In the genomic region with DNA sequence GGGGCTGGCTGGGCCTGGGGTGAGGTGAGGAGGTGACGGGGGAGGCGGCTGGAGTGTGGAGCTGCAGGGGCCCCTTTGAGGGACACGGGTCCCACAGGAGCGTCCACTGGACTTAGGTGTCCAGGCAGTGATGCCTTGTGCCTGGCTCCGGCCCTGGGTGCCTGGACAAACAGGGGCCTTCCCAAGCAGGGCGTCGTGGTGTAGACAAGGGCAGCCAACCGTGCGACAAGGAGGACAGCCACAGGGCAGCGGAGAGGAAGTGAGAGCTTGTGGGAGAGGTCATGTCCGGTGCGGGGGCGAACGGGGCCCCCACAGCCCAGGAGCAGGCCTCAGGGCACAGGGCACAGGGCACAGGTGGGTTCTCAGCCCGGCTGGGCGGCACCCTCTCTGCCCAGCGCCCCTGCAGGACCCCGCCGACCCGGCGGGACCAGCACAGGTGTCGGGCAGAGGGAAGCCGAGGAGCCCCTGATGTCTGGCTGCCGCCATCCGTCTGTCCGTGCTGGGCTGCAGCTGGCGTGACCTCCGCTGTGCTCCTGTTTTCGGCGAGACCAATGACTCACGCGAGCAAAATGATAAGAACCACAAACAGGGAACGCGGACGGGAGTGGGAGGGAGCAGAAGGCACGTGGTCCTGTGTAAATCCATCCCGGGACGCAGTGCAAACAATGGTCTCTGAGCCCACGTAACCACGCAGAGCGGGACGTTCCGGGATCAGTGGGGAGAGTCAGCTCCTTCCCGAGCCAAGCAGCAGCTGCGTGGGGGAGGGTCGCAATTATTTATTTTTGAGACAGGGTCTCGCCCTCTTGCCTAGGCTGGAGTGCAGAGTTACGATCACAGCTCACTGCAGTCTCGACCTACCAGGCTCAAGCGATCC, we compare ENCODE assay signal across 8 cellular contexts. TPM values are rescaled to one million over a fixed set of nuclear protein-coding genes. Genes with fewer than 3 reads are reported as not detected.
DNase-seq lines count a peak whose midpoint lies in the region; ATAC-seq, FAIRE-seq and TF ChIP-seq lines count a peak whose summit lies in the region.

No MANE protein-coding gene starts in this region.

- ATAC-seq in GM21526 (IDR thresholded peaks at IDR 0.05; ENCODE audit: low FRiP score, unreplicated experiment): peak; percentile 67
- no peak for ATAC-seq in stimulated activated naive CD8-positive, alpha-beta T cell treated with anti-CD3 and anti-CD28 coated beads, Interleukin-15, Interleukin-2, amounts not matched to agents 100 U/mL and 50 U/mL, for 24 hours

- no peaks in the 10 kb centered on the region for H3K27me3 Mint-ChIP-seq in Calu3 (ENCODE audit: unreplicated experiment)
- H3K27me3 Mint-ChIP-seq in progenitor cell of endocrine pancreas: peaks cover 15% of the 10 kb centered on the region

- H3K9me3 Mint-ChIP-seq in Calu3 (ENCODE audit: low read depth, unreplicated experiment): no peaks in the 10 kb centered on the region
- no peaks in the 10 kb centered on the region for H3K9me3 Mint-ChIP-seq in progenitor cell of endocrine pancreas (ENCODE audit: low read depth)

- H3K79me2 ChIP-seq in H1 (ENCODE audit: control insufficient read depth in 1 of 2, insufficient read depth in 2 of 2, low read length in 2 of 2): no peaks in the 10 kb centered on the region

- BruUV-seq in Calu3 (replicated peaks; lab: Mats Ljungman, UMichigan) (no TSS peak), A673 (replicated peaks; lab: Mats Ljungman, UMichigan) (no TSS peak)

- H3K36me3 Mint-ChIP-seq in Calu3 (ENCODE audit: insufficient read depth, unreplicated experiment) (peaks cover 27% of the 10 kb centered on the region), progenitor cell of endocrine pancreas (ENCODE audit: insufficient read depth) (no peaks in the 10 kb centered on the region)

- H3K36me3 ChIP-seq in H1 (ENCODE audit: control insufficient read depth in 2 of 4, insufficient read depth in 4 of 4, low read length in 3 of 4): no peaks in the 10 kb centered on the region
- H3K36me3 ChIP-seq in A673 (ENCODE audit: insufficient read depth, low read length, poor library complexity, severe bottlenecking): no peaks in the 10 kb centered on the region

- H3K27me3 ChIP-seq in H1 (replicated peaks in 1 of 4; ENCODE audit: control insufficient read depth in 3 of 4, extremely low read depth in 1 of 4, insufficient read depth in 3 of 4, low read length in 3 of 4) (no peaks in the 10 kb centered on the region), A673 (replicated peaks; ENCODE audit: insufficient read depth, low read depth, low read length, poor library complexity) (no peaks in the 10 kb centered on the region)

- H4K20me1 ChIP-seq in H1 (replicated peaks in 1 of 2; ENCODE audit: control insufficient read depth in 1 of 2, insufficient read depth in 2 of 2, low read length in 2 of 2): no peaks in the 10 kb centered on the region

- intact Hi-C loops in Calu3 (cut with micrococcal nuclease; ENCODE audit: unreplicated experiment) (no loop called here), A673 (cut with micrococcal nuclease; ENCODE audit: unreplicated experiment) (no loop called here)

- H3K4me3 ChIP-seq in H1 (ENCODE audit: extremely low read depth in 1 of 4, insufficient read depth in 2 of 4, low read depth in 3 of 4, low read length in 4 of 4) (no peak overlapping the region), A673 (ENCODE audit: low read depth, low read length, poor library complexity, severe bottlenecking) (no peak overlapping the region)

- no peak for TF ChIP-seq POLR2A in H1 (IDR thresholded peaks at IDR 0.05; ENCODE audit: control extremely low read depth in 1 of 2, low read depth in 2 of 2, low read length in 2 of 2)

- H3K23me2 ChIP-seq in H1 (ENCODE audit: low read depth, low read length): no peaks in the 10 kb centered on the region

- no peak overlapping the region for H2BK20ac ChIP-seq in H1 (ENCODE audit: low read length)

- H3K27ac Mint-ChIP-seq in Calu3 (ENCODE audit: unreplicated experiment) (peak overlapping the region; percentile 88), progenitor cell of endocrine pancreas (peak overlapping the region; percentile 78)

- no peak for FAIRE-seq in H1 (lab: Jason Lieb, UNC)

- H2AFZ ChIP-seq in H1 (ENCODE audit: low read length): no peak overlapping the region

- H3K4me1 ChIP-seq in H1 (replicated peaks in 1 of 4; ENCODE audit: control insufficient read depth in 3 of 4, insufficient read depth in 4 of 4, low read length in 3 of 4): peaks cover 0 to 8% (median 4%) of the 10 kb centered on the region in 4 experiments; a peak in 4 of 7 replicates
- no peaks in the 10 kb centered on the region for H3K4me1 ChIP-seq in A673 (ENCODE audit: insufficient read depth, low read length, poor library complexity, severe bottlenecking)

- no peak overlapping the region for H4K5ac ChIP-seq in H1 (ENCODE audit: insufficient read length, low read depth, low read length)

- no peak overlapping the region for H2BK15ac ChIP-seq in H1 (ENCODE audit: low read length)

- POLR2A ChIA-PET in H1 (lab: Charles Lee; ENCODE audit: partially characterized antibody): interaction anchor here (1.4 kb wide), 1 partner anchor 11 kb away, joined by 3 read pairs; no protein-coding TSS in a partner anchor
- POLR2A ChIA-PET in A673 (lab: Charles Lee; ENCODE audit: low non-redundant PET): interaction anchor here (0.6 kb wide), 1 partner anchor 1552 kb away, joined by 3 read pairs; no protein-coding TSS in a partner anchor

- no peak overlapping the region for H3K9ac ChIP-seq in H1 (replicated peaks in 1 of 4; ENCODE audit: extremely low read depth in 1 of 4, low read depth in 3 of 4, low read length in 3 of 4)

- peak overlapping the region; percentile 48 for H2BK5ac ChIP-seq in H1 (ENCODE audit: low read depth, low read length)

- no peak overlapping the region for H3K4ac ChIP-seq in H1 (replicated peaks; ENCODE audit: insufficient read length, low read depth, low read length)

- peaks cover 11% of the 10 kb centered on the region for H3K4me1 Mint-ChIP-seq in Calu3 (ENCODE audit: low read depth, unreplicated experiment)
- H3K4me1 Mint-ChIP-seq in progenitor cell of endocrine pancreas (ENCODE audit: low read depth): peaks cover 4% of the 10 kb centered on the region

- no peaks in the 10 kb centered on the region for H3K79me1 ChIP-seq in H1 (ENCODE audit: low read depth, low read length)

- TF ChIP-seq RAD21 in Ishikawa (IDR thresholded peaks at IDR 0.05; ENCODE audit: low read depth) (no peak), H1 (IDR thresholded peaks at IDR 0.05 in 1 of 2, conservative IDR thresholded peaks at IDR 0.05 in 1 of 2; ENCODE audit: low read depth in 2 of 2, low read length in 2 of 2) (no peak)

- H3K27ac ChIP-seq in H1 (ENCODE audit: low read depth, low read length) (no peak overlapping the region), A673 (ENCODE audit: low read depth, low read length, poor library complexity, severe bottlenecking) (no peak overlapping the region)

- H2BK12ac ChIP-seq in H1 (ENCODE audit: low read depth, low read length): no peak overlapping the region

- no peak overlapping the region for H3K56ac ChIP-seq in H1 (replicated peaks; ENCODE audit: insufficient read length, low read depth, low read length)

- H3K4me3 Mint-ChIP-seq in Calu3 (ENCODE audit: low read depth, unreplicated experiment) (peak overlapping the region; percentile 75), progenitor cell of endocrine pancreas (ENCODE audit: low read depth) (peak overlapping the region; percentile 41)

- H2AK5ac ChIP-seq in H1 (ENCODE audit: low read depth, low read length): no peak overlapping the region

- TF ChIP-seq EP300 in Ishikawa (IDR thresholded peaks at IDR 0.05; ENCODE audit: borderline replicate concordance) (no peak), H1 (IDR thresholded peaks at IDR 0.05; ENCODE audit: borderline replicate concordance in 1 of 2, low read depth in 2 of 2, low read length in 2 of 2) (no peak)

- no peak overlapping the region for H3K14ac ChIP-seq in H1 (ENCODE audit: insufficient read length)

- H2BK120ac ChIP-seq in H1 (replicated peaks; ENCODE audit: low read depth, low read length): no peak overlapping the region

- H3K4me2 ChIP-seq in H1 (ENCODE audit: insufficient read depth in 1 of 2, low read depth in 2 of 2, low read length in 2 of 2): no peak overlapping the region

- no peak overlapping the region for H3K18ac ChIP-seq in H1 (ENCODE audit: extremely low read depth, low read length)

- TF ChIP-seq CTCF in Calu3 (IDR thresholded peaks at IDR 0.05; ENCODE audit: unreplicated experiment) (no peak), H1 (IDR thresholded peaks at IDR 0.05; ENCODE audit: control extremely low read depth in 1 of 3, insufficient read depth in 1 of 3, low read depth in 1 of 3, low read length in 3 of 3) (no peak), progenitor cell of endocrine pancreas (IDR thresholded peaks at IDR 0.05; ENCODE audit: unreplicated experiment) (no peak), A673 (conservative IDR thresholded peaks at IDR 0.05; ENCODE audit: low read depth, low read length) (no peak)

- H3K9me3 ChIP-seq in H1 (ENCODE audit: insufficient read depth in 2 of 2, low read depth in 1 of 2, low read length in 1 of 2) (no peaks in the 10 kb centered on the region), A673 (ENCODE audit: low read depth, low read length, poor library complexity, severe bottlenecking) (no peaks in the 10 kb centered on the region)

- H4K91ac ChIP-seq in H1 (replicated peaks; ENCODE audit: insufficient read length, low read length): no peak overlapping the region

- H3K23ac ChIP-seq in H1 (ENCODE audit: insufficient read length): no peak overlapping the region

- 87% methylated on average over 40 of the region's 50 CpGs; no CpG with 5 or more reads in 1 of the 2 experiments for WGBS in H1 (ENCODE audit: extremely low coverage in 1 of 2, insufficient coverage in 1 of 2, insufficient read length in 1 of 2, insufficient replicate concordance in 2 of 2, low coverage in 1 of 2, low lambda C conversion rate in 2 of 2, missing lambda C conversion rate in 1 of 2), 2 experiments

- H4K8ac ChIP-seq in H1 (ENCODE audit: extremely low read depth, insufficient read depth, low read length): peak overlapping the region; percentile 84; the same call in 1 of the 2 replicates

- CTCF ChIA-PET in Calu3 (lab: Charles Lee) (no interaction called here), H1 (lab: Charles Lee; ENCODE audit: partially characterized antibody) (interaction anchor here (0.6 to 1.4 kb wide), 4 partner anchors 9 to 53 kb away, joined by 3 to 5 read pairs (median 3); no protein-coding TSS in a partner anchor), A673 (lab: Charles Lee) (interaction anchor here (0.7 kb wide), 1 partner anchor 1083 kb away, joined by 3 read pairs; no protein-coding TSS in a partner anchor)

- DNase-seq in Calu3 (peak; percentile 45), H1 (ENCODE audit: low read depth in 1 of 2, low spot score in 2 of 2) (no peak), progenitor cell of endocrine pancreas (ENCODE audit: low spot score, unreplicated experiment) (no peak), A673 (ENCODE audit: low spot score) (no peak), superior temporal gyrus (ENCODE audit: extremely low spot score) (no peak)
- no peak for DNase-seq in stimulated activated naive CD8-positive, alpha-beta T cell treated with anti-CD3 and anti-CD28 coated beads, Interleukin-15, Interleukin-2, amounts not matched to agents 100 U/mL and 50 U/mL, for 24 hours

RNA-seq across cellular contexts. Expression of a gene that starts 49.1 kb away (rescaled TPM):
- 8.6 and 10.5 TPM in 2 replicates for total RNA-seq in Calu3 (2022)
- 13.8 and 13.9 TPM in 2 replicates for total RNA-seq in H1 (2021; fragmentation: NEBNext Ultra II Directional; extraction: Animal tissue kit (Norgen Biotek cat#: 25700))
- polyA plus RNA-seq in H1 (2011; rRNA removed): 7.2 and 13.1 TPM in 2 replicates
- 9.2 TPM for polyA plus RNA-seq in H1 (2011; cell fraction: cytosol; rRNA removed)
- 11.9 TPM for polyA plus RNA-seq in H1 (2011; cell fraction: nucleus; rRNA removed)
- polyA plus RNA-seq in H1 (2012, experiment 1 of 2): 6.9 to 12.0 TPM (median 8.7 TPM) in 4 replicates
- 7.6 TPM for polyA plus RNA-seq in H1 (2012, experiment 2 of 2)
- polyA plus RNA-seq in H1 (2013, experiment 1 of 2): 10.5 TPM
- polyA plus RNA-seq in H1 (2013, experiment 2 of 2): 11.0 TPM
- polyA minus RNA-seq in H1 (2011; rRNA and poly(A)+ RNA removed): 3.9 and 7.0 TPM in 2 replicates
- 9.8 TPM for polyA minus RNA-seq in H1 (2011; cell fraction: cytosol; rRNA and poly(A)+ RNA removed)
- polyA minus RNA-seq in H1 (2011; cell fraction: nucleus; rRNA and poly(A)+ RNA removed): 9.6 TPM
- 0.47 and 1.1 TPM in 2 replicates for total RNA-seq in progenitor cell of endocrine pancreas
- 21.9 and 23.7 TPM in 2 replicates for total RNA-seq in A673 (2021)
